ENCODE assay signal across 21 cellular contexts in genomic region chr10:58963723-58964124, GRCh38.
A peak's percentile ranks its signal among the peaks of the same experiment; 100 is the strongest.
DNase-seq lines count a peak whose midpoint lies in the region; ATAC-seq, FAIRE-seq and TF ChIP-seq lines count a peak whose summit lies in the region.
"Had no signal": no experiment of that assay in that cellular context is flagged by ENCODE, and none has a peak within 500 bp of the region (broad histone marks: within the 10 kb centered on the region; RNA-seq: fewer than 3 reads in every experiment).

No MANE protein-coding gene starts in this region.

- no peak overlapping the region for H4K5ac ChIP-seq in H1 (ENCODE audit: insufficient read length, low read depth, low read length)

- H2BK15ac ChIP-seq in H1 (ENCODE audit: low read length) = no peak overlapping the region

- dilution Hi-C loops in mammary epithelial cell (cut with HindIII; ENCODE audit: low sequenced_read_pairs) = no loop called here

- H2BK5ac ChIP-seq in H1 (ENCODE audit: low read depth, low read length) = no peak overlapping the region

- WGBS in mammary epithelial cell (ENCODE audit: low coverage, missing lambda C conversion rate) = 0% methylated on average over 3 of the region's 3 CpGs
- WGBS in H1 (ENCODE audit: extremely low coverage in 1 of 2, insufficient coverage in 1 of 2, insufficient read length in 1 of 2, insufficient replicate concordance in 2 of 2, low coverage in 1 of 2, low lambda C conversion rate in 2 of 2, missing lambda C conversion rate in 1 of 2), 2 experiments = 2% methylated on average over 3 of the region's 3 CpGs; no CpG with 5 or more reads in 1 of the 2 experiments

- peak; percentile 35 to 36 for TF ChIP-seq RAD21 in H1 (IDR thresholded peaks at IDR 0.05 in 1 of 2, conservative IDR thresholded peaks at IDR 0.05 in 1 of 2; ENCODE audit: low read depth in 2 of 2, low read length in 2 of 2)

- TF ChIP-seq EP300 in H1 (IDR thresholded peaks at IDR 0.05; ENCODE audit: borderline replicate concordance in 1 of 2, low read depth in 2 of 2, low read length in 2 of 2) = peak; percentile 19 to 94

- DNase-seq in breast epithelium (ENCODE audit: low spot score in 2 of 2) = peak in 1 of 2 donors; percentile 86
- DNase-seq in mammary epithelial cell = no peak
- peak; percentile 75 to 93 for DNase-seq in H1 (ENCODE audit: low read depth in 1 of 2, low spot score in 2 of 2)
- peak; percentile 97 for DNase-seq in midbrain (lab: John Stamatoyannopoulos, UW)
- no peak for DNase-seq in coronary artery (ENCODE audit: low spot score)
- DNase-seq in NCI-H1694 treated with DMSO at 0.1 percent for 48 hours (lab: John Stamatoyannopoulos, UW) = no peak
- DNase-seq in mucosa of gallbladder (ENCODE audit: low spot score) = no peak
- DNase-seq: 8988T; activated CD4-positive, alpha-beta T cell treated with anti-CD3 and anti-CD28 coated beads, Interleukin-2, amount 10 ng/mL, durations not matched to agents 7 days and 5 days; activated T-cell treated with anti-CD3 and anti-CD28 coated beads, Interleukin-2, amount 50 U/mL, for 4 hours; aorta; effector memory CD4-positive, alpha-beta T cell; HCEC 1CT; kidney glomerular epithelial cell; naive thymus-derived CD8-positive, alpha-beta T cell; NCI-H1436; NCI-H524 treated with DMSO at 0.1 percent for 48 hours; stimulated activated naive B cell treated with anti-CD40 and anti-IgM and Interleukin-4, amounts not matched to agents 10 μg/mL and 1 μg/mL and 100 μg/mL, for 72 hours; T-helper 2 cell had no signal

- intact Hi-C loops in breast epithelium (cut with DNase I; ENCODE audit: low total_unique reads) = no loop called here
- intact Hi-C loops in mammary epithelial cell (cut with micrococcal nuclease) = no loop called here

- peak overlapping the region; percentile 65 to 75 for H3K27ac ChIP-seq in breast epithelium
- no peak overlapping the region for H3K27ac ChIP-seq in mammary epithelial cell (ENCODE audit: insufficient read depth, low read depth, low read length)
- H3K27ac ChIP-seq in H1 (ENCODE audit: low read depth, low read length) = no peak overlapping the region
- H3K27ac ChIP-seq in coronary artery = no peak overlapping the region

- H3K9ac ChIP-seq in mammary epithelial cell (ENCODE audit: insufficient read depth, low read length) (no peak overlapping the region), H1 (replicated peaks in 1 of 4; ENCODE audit: extremely low read depth in 1 of 4, low read depth in 3 of 4, low read length in 3 of 4) (no peak overlapping the region)

- H4K8ac ChIP-seq in H1 (ENCODE audit: extremely low read depth, insufficient read depth, low read length) = no peak overlapping the region

- CTCF ChIA-PET in mammary epithelial cell (lab: Charles Lee; ENCODE audit: low non-redundant PET) (no interaction called here), H1 (lab: Charles Lee; ENCODE audit: partially characterized antibody) (interaction anchor here (0.7 to 1.8 kb wide), 9 partner anchors 8 to 274 kb away, joined by 3 to 10 read pairs (median 3); no protein-coding TSS in a partner anchor)

- H3K4me2 ChIP-seq in mammary epithelial cell (ENCODE audit: insufficient read depth, low read depth, low read length) (no peak overlapping the region), H1 (ENCODE audit: insufficient read depth in 1 of 2, low read depth in 2 of 2, low read length in 2 of 2) (peak overlapping the region in 1 of 2 experiments; percentile 59; a peak in 2 of 4 replicates)

- H3K4ac ChIP-seq in H1 (replicated peaks; ENCODE audit: insufficient read length, low read depth, low read length) = no peak overlapping the region

- no peak overlapping the region for H4K91ac ChIP-seq in H1 (replicated peaks; ENCODE audit: insufficient read length, low read length)

- peaks cover 3% of the 10 kb centered on the region; the same call in 1 of the 2 replicates for H3K23me2 ChIP-seq in H1 (ENCODE audit: low read depth, low read length)

- FAIRE-seq in H1 (lab: Jason Lieb, UNC) = peak; percentile 100
- FAIRE-seq: RCC 7860 had no signal

- H3K9me3 ChIP-seq in breast epithelium (no peaks in the 10 kb centered on the region), mammary epithelial cell (replicated peaks; ENCODE audit: insufficient read depth, low read length) (no peaks in the 10 kb centered on the region), H1 (ENCODE audit: insufficient read depth in 2 of 2, low read depth in 1 of 2, low read length in 1 of 2) (no peaks in the 10 kb centered on the region)

- no peak overlapping the region for H3K14ac ChIP-seq in H1 (ENCODE audit: insufficient read length)

- H3K4me3 ChIP-seq in breast epithelium (no peak overlapping the region), mammary epithelial cell (replicated peaks in 1 of 3; ENCODE audit: insufficient read depth in 1 of 3, low read depth in 2 of 3, low read length in 3 of 3) (no peak overlapping the region), H1 (ENCODE audit: extremely low read depth in 1 of 4, insufficient read depth in 2 of 4, low read depth in 3 of 4, low read length in 4 of 4) (no peak overlapping the region), coronary artery (no peak overlapping the region)

- H3K23ac ChIP-seq in H1 (ENCODE audit: insufficient read length) = no peak overlapping the region

- H3K27me3 ChIP-seq in breast epithelium (no peaks in the 10 kb centered on the region), mammary epithelial cell (ENCODE audit: insufficient read depth, low read length) (no peaks in the 10 kb centered on the region), H1 (replicated peaks in 1 of 4; ENCODE audit: control insufficient read depth in 3 of 4, extremely low read depth in 1 of 4, insufficient read depth in 3 of 4, low read length in 3 of 4) (peaks cover 11 to 57% (median 33%) of the 10 kb centered on the region in 4 experiments)

- TF ChIP-seq POLR2A in breast epithelium (IDR thresholded peaks at IDR 0.05) (no peak), H1 (IDR thresholded peaks at IDR 0.05; ENCODE audit: control extremely low read depth in 1 of 2, low read depth in 2 of 2, low read length in 2 of 2) (no peak)

- no peak overlapping the region for H2BK120ac ChIP-seq in H1 (replicated peaks; ENCODE audit: low read depth, low read length)

- POLR2A ChIA-PET in H1 (lab: Charles Lee; ENCODE audit: partially characterized antibody) = interaction anchor here (1.0 to 1.2 kb wide), 2 partner anchors 12 to 18 kb away, joined by 3 read pairs; no protein-coding TSS in a partner anchor

- no peaks in the 10 kb centered on the region for H3K36me3 ChIP-seq in breast epithelium
- H3K36me3 ChIP-seq in mammary epithelial cell (ENCODE audit: insufficient read depth, low read length) = no peaks in the 10 kb centered on the region
- H3K36me3 ChIP-seq in H1 (ENCODE audit: control insufficient read depth in 2 of 4, insufficient read depth in 4 of 4, low read length in 3 of 4) = no peaks in the 10 kb centered on the region

- no peak overlapping the region for H3K18ac ChIP-seq in H1 (ENCODE audit: extremely low read depth, low read length)

- no peak overlapping the region for H2BK20ac ChIP-seq in H1 (ENCODE audit: low read length)

- no peak overlapping the region for H3K56ac ChIP-seq in H1 (replicated peaks; ENCODE audit: insufficient read length, low read depth, low read length)

- H3K79me1 ChIP-seq in H1 (ENCODE audit: low read depth, low read length) = no peaks in the 10 kb centered on the region

- no peak overlapping the region for H2AFZ ChIP-seq in mammary epithelial cell (ENCODE audit: low read depth, low read length)
- no peak overlapping the region for H2AFZ ChIP-seq in H1 (ENCODE audit: low read length)

- ATAC-seq in GM18868 (IDR thresholded peaks at IDR 0.05; ENCODE audit: unreplicated experiment) = no peak
- ATAC-seq: activated T-cell treated with anti-CD3 and anti-CD28 coated beads, Interleukin-2, amount 50 U/mL, for 4 hours; naive thymus-derived CD8-positive, alpha-beta T cell; stimulated activated naive B cell treated with anti-CD40 and anti-IgM and Interleukin-4, amounts not matched to agents 10 μg/mL and 1 μg/mL and 100 μg/mL, for 72 hours had no signal

- BruUV-seq in mammary epithelial cell (replicated peaks; lab: Mats Ljungman, UMichigan) = no TSS peak

- TF ChIP-seq CTCF in breast epithelium (IDR thresholded peaks at IDR 0.05) (no peak), mammary epithelial cell (conservative IDR thresholded peaks at IDR 0.05 in 1 of 2, IDR thresholded peaks at IDR 0.05 in 1 of 2; ENCODE audit: extremely low read depth in 1 of 2, insufficient read depth in 1 of 2, low read depth in 1 of 2, low read length in 2 of 2) (no peak), H1 (IDR thresholded peaks at IDR 0.05; ENCODE audit: control extremely low read depth in 1 of 3, insufficient read depth in 1 of 3, low read depth in 1 of 3, low read length in 3 of 3) (no peak), coronary artery (IDR thresholded peaks at IDR 0.05) (no peak)

- H3K4me1 ChIP-seq in breast epithelium = peaks cover 0 to 7% of the 10 kb centered on the region in 2 donors
- no peaks in the 10 kb centered on the region for H3K4me1 ChIP-seq in mammary epithelial cell (ENCODE audit: insufficient read depth, low read length)
- H3K4me1 ChIP-seq in H1 (replicated peaks in 1 of 4; ENCODE audit: control insufficient read depth in 3 of 4, insufficient read depth in 4 of 4, low read length in 3 of 4) = peaks cover 4 to 24% (median 13%) of the 10 kb centered on the region in 4 experiments; a peak in 6 of 7 replicates

- H4K20me1 ChIP-seq in mammary epithelial cell (ENCODE audit: insufficient read depth, low read length) = no peaks in the 10 kb centered on the region
- H4K20me1 ChIP-seq in H1 (replicated peaks in 1 of 2; ENCODE audit: control insufficient read depth in 1 of 2, insufficient read depth in 2 of 2, low read length in 2 of 2) = no peaks in the 10 kb centered on the region

- 0 out of 2 replicates have a peak overlapping the region, but pooled peaks have one; percentile 0 for H2AK5ac ChIP-seq in H1 (ENCODE audit: low read depth, low read length)

- in situ Hi-C loops in mammary epithelial cell (cut with MboI; ENCODE audit: low sequenced_read_pairs in 2 of 2) = loop anchor here in 1 of 2 donors (25.0 kb wide), 2 partner anchors 426 to 551 kb away; no protein-coding TSS in a partner anchor

- H3K79me2 ChIP-seq in mammary epithelial cell (ENCODE audit: insufficient read depth, low read length) (no peaks in the 10 kb centered on the region), H1 (ENCODE audit: control insufficient read depth in 1 of 2, insufficient read depth in 2 of 2, low read length in 2 of 2) (no peaks in the 10 kb centered on the region)

- H2BK12ac ChIP-seq in H1 (ENCODE audit: low read depth, low read length) = 0 out of 2 replicates have a peak overlapping the region, but pooled peaks have one; percentile 3

TF ChIP-seq in H1, 55 proteins besides CTCF, POLR2A, EP300 and RAD21 (continues in another document):
- TF ChIP-seq NANOG (IDR thresholded peaks at IDR 0.05; ENCODE audit: insufficient read depth, low read depth, low read length, poor library complexity, severe bottlenecking) (peak; percentile 94), RNF2 (IDR thresholded peaks at IDR 0.05; ENCODE audit: borderline replicate concordance, low read depth, low read length, missing control alignments, poor library complexity, severe bottlenecking) (no peak)

Comparison
In these comparisons a context has a peak if more than half of its experiments do, and no peak if none do; other contexts are left out.
1. H3K27ac ChIP-seq: peak in breast epithelium (2 of 2); none in mammary epithelial cell (single experiment), H1 (single experiment) and coronary artery (0 of 2).
2. DNase-seq: peak in H1 (2 of 2) and midbrain (single experiment); none in mammary epithelial cell (single experiment), coronary artery (single experiment), NCI-H1694 treated with DMSO at 0.1 percent for 48 hours (single experiment) and mucosa of gallbladder (single experiment).